ENCODE assay signal across 1 cellular context in the genomic region with DNA sequence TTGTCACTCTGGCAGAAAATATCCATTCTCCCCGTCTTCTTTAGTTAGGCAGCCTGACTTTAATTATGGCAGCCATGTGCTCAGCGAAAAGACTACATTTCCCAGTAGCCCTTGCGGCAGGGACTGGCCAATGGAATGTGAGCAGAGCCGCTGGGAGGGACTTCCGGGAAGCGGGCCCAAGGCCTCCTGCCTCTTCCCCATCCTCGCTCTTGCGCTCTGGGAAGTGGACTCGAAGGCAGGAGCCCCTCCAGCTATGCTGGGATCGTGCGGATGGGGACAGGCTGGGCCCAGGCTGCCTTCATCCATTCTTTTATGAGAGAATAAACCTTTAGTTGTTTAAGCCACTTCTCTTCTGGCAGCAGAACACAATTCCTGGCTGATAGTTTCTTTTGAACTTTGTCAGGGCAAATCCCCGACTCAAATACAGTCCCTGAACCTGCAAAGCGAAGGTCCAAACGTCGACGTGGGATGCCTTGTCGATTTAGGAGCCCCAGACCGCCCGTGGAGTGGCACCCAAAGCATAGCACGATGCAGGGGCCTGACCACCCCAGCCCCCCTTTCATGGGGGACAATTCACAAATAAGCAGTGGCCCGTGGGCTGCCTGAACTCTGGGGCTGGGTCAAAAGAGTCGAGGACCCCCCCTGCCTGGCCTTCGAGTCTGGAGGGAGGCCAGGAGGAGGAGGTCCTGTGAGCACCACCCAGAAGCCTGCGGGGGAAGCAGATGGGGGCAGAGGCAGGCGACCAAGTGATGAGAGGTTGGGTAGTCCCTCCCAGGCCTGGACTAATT.
A peak's percentile ranks its signal among the peaks of the same experiment; 100 is the strongest.
TF ChIP-seq lines count a peak whose summit lies in the region.

No MANE protein-coding gene starts in this region.

TF ChIP-seq in K562, 482 proteins besides CTCF, POLR2A, EP300 and RAD21 (continued from another document and continues in another):
- TF ChIP-seq, protein P1, sequence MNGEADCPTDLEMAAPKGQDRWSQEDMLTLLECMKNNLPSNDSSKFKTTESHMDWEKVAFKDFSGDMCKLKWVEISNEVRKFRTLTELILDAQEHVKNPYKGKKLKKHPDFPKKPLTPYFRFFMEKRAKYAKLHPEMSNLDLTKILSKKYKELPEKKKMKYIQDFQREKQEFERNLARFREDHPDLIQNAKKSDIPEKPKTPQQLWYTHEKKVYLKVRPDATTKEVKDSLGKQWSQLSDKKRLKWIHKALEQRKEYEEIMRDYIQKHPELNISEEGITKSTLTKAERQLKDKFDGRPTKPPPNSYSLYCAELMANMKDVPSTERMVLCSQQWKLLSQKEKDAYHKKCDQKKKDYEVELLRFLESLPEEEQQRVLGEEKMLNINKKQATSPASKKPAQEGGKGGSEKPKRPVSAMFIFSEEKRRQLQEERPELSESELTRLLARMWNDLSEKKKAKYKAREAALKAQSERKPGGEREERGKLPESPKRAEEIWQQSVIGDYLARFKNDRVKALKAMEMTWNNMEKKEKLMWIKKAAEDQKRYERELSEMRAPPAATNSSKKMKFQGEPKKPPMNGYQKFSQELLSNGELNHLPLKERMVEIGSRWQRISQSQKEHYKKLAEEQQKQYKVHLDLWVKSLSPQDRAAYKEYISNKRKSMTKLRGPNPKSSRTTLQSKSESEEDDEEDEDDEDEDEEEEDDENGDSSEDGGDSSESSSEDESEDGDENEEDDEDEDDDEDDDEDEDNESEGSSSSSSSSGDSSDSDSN (IDR thresholded peaks at IDR 0.05; ENCODE audit: borderline replicate concordance in 1 of 2, low read depth in 2 of 2, low read length in 2 of 2), result no peak
- TF ChIP-seq ZNF316 (IDR thresholded peaks at IDR 0.05), result peak; percentile 44
- TF ChIP-seq GABPA (tag; conservative IDR thresholded peaks at IDR 0.05; ENCODE audit: low read depth), result peak; percentile 92
- TF ChIP-seq MTA3 (IDR thresholded peaks at IDR 0.05; ENCODE audit: borderline replicate concordance), result 0 out of 2 replicates have a peak, but pooled peaks have one; percentile 51
- no peak for TF ChIP-seq RBBP5 (IDR thresholded peaks at IDR 0.05; ENCODE audit: borderline replicate concordance, insufficient read depth, low read length, poor library complexity, severe bottlenecking)
- peak; percentile 78 for TF ChIP-seq MYC (IDR thresholded peaks at IDR 0.05; ENCODE audit: low read depth, low read length)
- no peak for TF ChIP-seq MYC (CRISPR knock-in tag; IDR thresholded peaks at IDR 0.05; ENCODE audit: borderline replicate concordance, low read depth)
- TF ChIP-seq CREM (IDR thresholded peaks at IDR 0.05; ENCODE audit: low read depth), result peak; percentile 37; the same call in 1 of the 2 replicates
- no peak for TF ChIP-seq MECOM (CRISPR knock-in tag; IDR thresholded peaks at IDR 0.05)
- TF ChIP-seq BRD9 (IDR thresholded peaks at IDR 0.05; ENCODE audit: low read depth, partially characterized antibody), result no peak
- TF ChIP-seq XRCC5 (IDR thresholded peaks at IDR 0.05; ENCODE audit: low read depth, low read length), result no peak
- TF ChIP-seq, protein P2, sequence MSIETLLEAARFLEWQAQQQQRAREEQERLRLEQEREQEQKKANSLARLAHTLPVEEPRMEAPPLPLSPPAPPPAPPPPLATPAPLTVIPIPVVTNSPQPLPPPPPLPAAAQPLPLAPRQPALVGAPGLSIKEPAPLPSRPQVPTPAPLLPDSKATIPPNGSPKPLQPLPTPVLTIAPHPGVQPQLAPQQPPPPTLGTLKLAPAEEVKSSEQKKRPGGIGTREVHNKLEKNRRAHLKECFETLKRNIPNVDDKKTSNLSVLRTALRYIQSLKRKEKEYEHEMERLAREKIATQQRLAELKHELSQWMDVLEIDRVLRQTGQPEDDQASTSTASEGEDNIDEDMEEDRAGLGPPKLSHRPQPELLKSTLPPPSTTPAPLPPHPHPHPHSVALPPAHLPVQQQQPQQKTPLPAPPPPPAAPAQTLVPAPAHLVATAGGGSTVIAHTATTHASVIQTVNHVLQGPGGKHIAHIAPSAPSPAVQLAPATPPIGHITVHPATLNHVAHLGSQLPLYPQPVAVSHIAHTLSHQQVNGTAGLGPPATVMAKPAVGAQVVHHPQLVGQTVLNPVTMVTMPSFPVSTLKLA (conservative IDR thresholded peaks at IDR 0.05), result 0 out of 4 replicates have a peak, but pooled peaks of 1 of the 2 experiments have one; percentile 25
- TF ChIP-seq MBD2 (IDR thresholded peaks at IDR 0.05; ENCODE audit: borderline replicate concordance, low read depth), result peak; percentile 88
- TF ChIP-seq CHCHD3 (CRISPR knock-in tag; IDR thresholded peaks at IDR 0.05), result no peak
- TF ChIP-seq, protein P3, sequence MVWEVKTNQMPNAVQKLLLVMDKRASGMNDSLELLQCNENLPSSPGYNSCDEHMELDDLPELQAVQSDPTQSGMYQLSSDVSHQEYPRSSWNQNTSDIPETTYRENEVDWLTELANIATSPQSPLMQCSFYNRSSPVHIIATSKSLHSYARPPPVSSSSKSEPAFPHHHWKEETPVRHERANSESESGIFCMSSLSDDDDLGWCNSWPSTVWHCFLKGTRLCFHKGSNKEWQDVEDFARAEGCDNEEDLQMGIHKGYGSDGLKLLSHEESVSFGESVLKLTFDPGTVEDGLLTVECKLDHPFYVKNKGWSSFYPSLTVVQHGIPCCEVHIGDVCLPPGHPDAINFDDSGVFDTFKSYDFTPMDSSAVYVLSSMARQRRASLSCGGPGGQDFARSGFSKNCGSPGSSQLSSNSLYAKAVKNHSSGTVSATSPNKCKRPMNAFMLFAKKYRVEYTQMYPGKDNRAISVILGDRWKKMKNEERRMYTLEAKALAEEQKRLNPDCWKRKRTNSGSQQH (CRISPR knock-in tag; IDR thresholded peaks at IDR 0.05), result no peak
- TF ChIP-seq HDAC1 (IDR thresholded peaks at IDR 0.05), result no peak
- TF ChIP-seq, protein P4, sequence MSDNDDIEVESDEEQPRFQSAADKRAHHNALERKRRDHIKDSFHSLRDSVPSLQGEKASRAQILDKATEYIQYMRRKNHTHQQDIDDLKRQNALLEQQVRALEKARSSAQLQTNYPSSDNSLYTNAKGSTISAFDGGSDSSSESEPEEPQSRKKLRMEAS (CRISPR knock-in tag; IDR thresholded peaks at IDR 0.05), result peak; percentile 71
- peak; percentile 40 for TF ChIP-seq FOS (IDR thresholded peaks at IDR 0.05; ENCODE audit: extremely low read depth, insufficient read length)
- TF ChIP-seq ZNF175 (CRISPR knock-in tag; IDR thresholded peaks at IDR 0.05; ENCODE audit: low read depth), result 0 out of 2 replicates have a peak, but pooled peaks have one; percentile 38
- no peak for TF ChIP-seq FOXK2 (conservative IDR thresholded peaks at IDR 0.05 in 1 of 2, IDR thresholded peaks at IDR 0.05 in 1 of 2; ENCODE audit: low read depth in 2 of 2)
- TF ChIP-seq, protein P5, sequence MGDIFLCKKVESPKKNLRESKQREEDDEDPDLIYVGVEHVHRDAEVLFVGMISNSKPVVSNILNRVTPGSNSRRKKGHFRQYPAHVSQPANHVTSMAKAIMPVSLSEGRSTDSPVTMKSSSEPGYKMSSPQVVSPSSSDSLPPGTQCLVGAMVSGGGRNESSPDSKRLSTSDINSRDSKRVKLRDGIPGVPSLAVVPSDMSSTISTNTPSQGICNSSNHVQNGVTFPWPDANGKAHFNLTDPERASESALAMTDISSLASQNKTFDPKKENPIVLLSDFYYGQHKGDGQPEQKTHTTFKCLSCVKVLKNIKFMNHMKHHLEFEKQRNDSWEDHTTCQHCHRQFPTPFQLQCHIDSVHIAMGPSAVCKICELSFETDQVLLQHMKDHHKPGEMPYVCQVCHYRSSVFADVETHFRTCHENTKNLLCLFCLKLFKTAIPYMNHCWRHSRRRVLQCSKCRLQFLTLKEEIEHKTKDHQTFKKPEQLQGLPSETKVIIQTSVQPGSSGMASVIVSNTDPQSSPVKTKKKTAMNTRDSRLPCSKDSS (IDR thresholded peaks at IDR 0.05; ENCODE audit: low read depth, partially characterized antibody), result no peak
- TF ChIP-seq, protein P6, sequence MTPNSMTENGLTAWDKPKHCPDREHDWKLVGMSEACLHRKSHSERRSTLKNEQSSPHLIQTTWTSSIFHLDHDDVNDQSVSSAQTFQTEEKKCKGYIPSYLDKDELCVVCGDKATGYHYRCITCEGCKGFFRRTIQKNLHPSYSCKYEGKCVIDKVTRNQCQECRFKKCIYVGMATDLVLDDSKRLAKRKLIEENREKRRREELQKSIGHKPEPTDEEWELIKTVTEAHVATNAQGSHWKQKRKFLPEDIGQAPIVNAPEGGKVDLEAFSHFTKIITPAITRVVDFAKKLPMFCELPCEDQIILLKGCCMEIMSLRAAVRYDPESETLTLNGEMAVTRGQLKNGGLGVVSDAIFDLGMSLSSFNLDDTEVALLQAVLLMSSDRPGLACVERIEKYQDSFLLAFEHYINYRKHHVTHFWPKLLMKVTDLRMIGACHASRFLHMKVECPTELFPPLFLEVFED (CRISPR knock-in tag; conservative IDR thresholded peaks at IDR 0.05), result no peak
- TF ChIP-seq ZNF583 (CRISPR knock-in tag; IDR thresholded peaks at IDR 0.05), result no peak
- TF ChIP-seq PHF20 (IDR thresholded peaks at IDR 0.05; ENCODE audit: partially characterized antibody), result peak; percentile 88
- TF ChIP-seq, protein P7, sequence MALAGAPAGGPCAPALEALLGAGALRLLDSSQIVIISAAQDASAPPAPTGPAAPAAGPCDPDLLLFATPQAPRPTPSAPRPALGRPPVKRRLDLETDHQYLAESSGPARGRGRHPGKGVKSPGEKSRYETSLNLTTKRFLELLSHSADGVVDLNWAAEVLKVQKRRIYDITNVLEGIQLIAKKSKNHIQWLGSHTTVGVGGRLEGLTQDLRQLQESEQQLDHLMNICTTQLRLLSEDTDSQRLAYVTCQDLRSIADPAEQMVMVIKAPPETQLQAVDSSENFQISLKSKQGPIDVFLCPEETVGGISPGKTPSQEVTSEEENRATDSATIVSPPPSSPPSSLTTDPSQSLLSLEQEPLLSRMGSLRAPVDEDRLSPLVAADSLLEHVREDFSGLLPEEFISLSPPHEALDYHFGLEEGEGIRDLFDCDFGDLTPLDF (CRISPR knock-in tag; IDR thresholded peaks at IDR 0.05), result no peak
- peak; percentile 89 for TF ChIP-seq ELF1 (tag; IDR thresholded peaks at IDR 0.05)
- no peak for TF ChIP-seq DDX20 (tag; IDR thresholded peaks at IDR 0.05; ENCODE audit: low read depth)
- TF ChIP-seq SIX5 (IDR thresholded peaks at IDR 0.05; ENCODE audit: borderline replicate concordance in 1 of 2, insufficient read depth in 1 of 2, low read depth in 1 of 2, low read length in 2 of 2), result peak; percentile 71; a peak in 3 of 4 replicates
- TF ChIP-seq BRCA1 (IDR thresholded peaks at IDR 0.05), result no peak
- no peak for TF ChIP-seq BRCA1 (CRISPR knock-in tag; IDR thresholded peaks at IDR 0.05)
- peak; percentile 19 to 22; a peak in 1 of 4 replicates for TF ChIP-seq MAZ (CRISPR knock-in tag; conservative IDR thresholded peaks at IDR 0.05 in 1 of 2, IDR thresholded peaks at IDR 0.05 in 1 of 2)
- TF ChIP-seq ILK (tag; IDR thresholded peaks at IDR 0.05; ENCODE audit: borderline replicate concordance, low read depth), result no peak
- peak; percentile 86 for TF ChIP-seq ZFX (CRISPR knock-in tag; IDR thresholded peaks at IDR 0.05)
- TF ChIP-seq PHTF2 (CRISPR knock-in tag; IDR thresholded peaks at IDR 0.05), result no peak
- TF ChIP-seq, protein P8, sequence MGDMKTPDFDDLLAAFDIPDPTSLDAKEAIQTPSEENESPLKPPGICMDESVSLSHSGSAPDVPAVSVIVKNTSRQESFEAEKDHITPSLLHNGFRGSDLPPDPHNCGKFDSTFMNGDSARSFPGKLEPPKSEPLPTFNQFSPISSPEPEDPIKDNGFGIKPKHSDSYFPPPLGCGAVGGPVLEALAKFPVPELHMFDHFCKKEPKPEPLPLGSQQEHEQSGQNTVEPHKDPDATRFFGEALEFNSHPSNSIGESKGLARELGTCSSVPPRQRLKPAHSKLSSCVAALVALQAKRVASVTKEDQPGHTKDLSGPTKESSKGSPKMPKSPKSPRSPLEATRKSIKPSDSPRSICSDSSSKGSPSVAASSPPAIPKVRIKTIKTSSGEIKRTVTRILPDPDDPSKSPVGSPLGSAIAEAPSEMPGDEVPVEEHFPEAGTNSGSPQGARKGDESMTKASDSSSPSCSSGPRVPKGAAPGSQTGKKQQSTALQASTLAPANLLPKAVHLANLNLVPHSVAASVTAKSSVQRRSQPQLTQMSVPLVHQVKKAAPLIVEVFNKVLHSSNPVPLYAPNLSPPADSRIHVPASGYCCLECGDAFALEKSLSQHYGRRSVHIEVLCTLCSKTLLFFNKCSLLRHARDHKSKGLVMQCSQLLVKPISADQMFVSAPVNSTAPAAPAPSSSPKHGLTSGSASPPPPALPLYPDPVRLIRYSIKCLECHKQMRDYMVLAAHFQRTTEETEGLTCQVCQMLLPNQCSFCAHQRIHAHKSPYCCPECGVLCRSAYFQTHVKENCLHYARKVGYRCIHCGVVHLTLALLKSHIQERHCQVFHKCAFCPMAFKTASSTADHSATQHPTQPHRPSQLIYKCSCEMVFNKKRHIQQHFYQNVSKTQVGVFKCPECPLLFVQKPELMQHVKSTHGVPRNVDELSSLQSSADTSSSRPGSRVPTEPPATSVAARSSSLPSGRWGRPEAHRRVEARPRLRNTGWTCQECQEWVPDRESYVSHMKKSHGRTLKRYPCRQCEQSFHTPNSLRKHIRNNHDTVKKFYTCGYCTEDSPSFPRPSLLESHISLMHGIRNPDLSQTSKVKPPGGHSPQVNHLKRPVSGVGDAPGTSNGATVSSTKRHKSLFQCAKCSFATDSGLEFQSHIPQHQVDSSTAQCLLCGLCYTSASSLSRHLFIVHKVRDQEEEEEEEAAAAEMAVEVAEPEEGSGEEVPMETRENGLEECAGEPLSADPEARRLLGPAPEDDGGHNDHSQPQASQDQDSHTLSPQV (IDR thresholded peaks at IDR 0.05), result no peak
- TF ChIP-seq TCFL5 (CRISPR knock-in tag; conservative IDR thresholded peaks at IDR 0.05), result no peak
- TF ChIP-seq SMC3 (conservative IDR thresholded peaks at IDR 0.05; ENCODE audit: insufficient read depth, low read depth, low read length), result no peak
- no peak for TF ChIP-seq E2F3 (CRISPR knock-in tag; IDR thresholded peaks at IDR 0.05)
- peak; percentile 94 for TF ChIP-seq HCFC1 (IDR thresholded peaks at IDR 0.05; ENCODE audit: low read depth, low read length)
- peak in 1 of 2 experiments; percentile 33; a peak in 1 of 4 replicates for TF ChIP-seq RCOR1 (IDR thresholded peaks at IDR 0.05; ENCODE audit: borderline replicate concordance in 1 of 2, low read depth in 2 of 2, low read length in 2 of 2)
- TF ChIP-seq DIDO1 (tag; IDR thresholded peaks at IDR 0.05; ENCODE audit: low read depth), result peak; percentile 47; the same call in 1 of the 2 replicates
- TF ChIP-seq, protein P9, sequence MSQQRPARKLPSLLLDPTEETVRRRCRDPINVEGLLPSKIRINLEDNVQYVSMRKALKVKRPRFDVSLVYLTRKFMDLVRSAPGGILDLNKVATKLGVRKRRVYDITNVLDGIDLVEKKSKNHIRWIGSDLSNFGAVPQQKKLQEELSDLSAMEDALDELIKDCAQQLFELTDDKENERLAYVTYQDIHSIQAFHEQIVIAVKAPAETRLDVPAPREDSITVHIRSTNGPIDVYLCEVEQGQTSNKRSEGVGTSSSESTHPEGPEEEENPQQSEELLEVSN (IDR thresholded peaks at IDR 0.05; ENCODE audit: borderline replicate concordance in 1 of 2, extremely low read depth in 1 of 2, insufficient read depth in 1 of 2, insufficient read length in 1 of 2, low read depth in 1 of 2, low read length in 1 of 2, poor library complexity in 1 of 2, severe bottlenecking in 1 of 2), result peak; percentile 78 to 85
- TF ChIP-seq YY1 (IDR thresholded peaks at IDR 0.05; ENCODE audit: borderline replicate concordance in 1 of 3, control insufficient read depth in 1 of 3, extremely low read depth in 1 of 3, insufficient read depth in 3 of 3, insufficient read length in 1 of 3, insufficient replicate concordance in 2 of 3, low read depth in 1 of 3, low read length in 2 of 3), result peak; percentile 58 to 93 (median 87)
- no peak for TF ChIP-seq NFE2 (IDR thresholded peaks at IDR 0.05; ENCODE audit: low read depth)
